Comparison of ENCODE assay signal across 9 cellular contexts in the genomic region with DNA sequence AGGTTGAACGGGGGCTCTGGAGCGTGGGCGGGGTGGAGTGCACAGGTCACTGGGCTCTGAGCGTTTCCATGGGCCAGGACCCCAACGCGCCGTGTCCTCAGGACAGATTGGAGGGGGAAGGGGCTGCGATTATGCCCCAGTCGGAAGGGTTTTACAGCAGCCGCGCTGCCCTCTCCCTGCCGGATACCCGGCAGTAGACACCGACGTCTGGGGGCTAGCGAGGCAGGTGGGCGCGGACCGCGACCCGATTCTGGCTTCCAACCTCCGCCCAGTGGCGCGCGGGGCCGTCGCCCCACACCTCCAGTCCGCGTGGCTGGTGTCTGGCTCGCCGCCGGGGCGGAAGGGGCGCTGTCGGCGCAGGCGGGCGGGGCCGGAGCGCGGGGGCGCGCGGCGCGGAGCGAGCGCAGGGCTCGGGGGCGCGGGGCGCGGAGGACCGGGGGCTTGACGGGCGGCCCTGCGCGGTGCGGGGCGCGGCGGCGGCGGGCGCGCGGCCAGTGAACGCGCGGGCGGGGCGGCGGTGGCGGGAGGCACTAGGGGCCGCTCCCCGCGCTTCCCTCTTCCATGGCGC. TPM values are rescaled to one million over a fixed set of nuclear protein-coding genes. Genes with fewer than 3 reads are reported as not detected.
A peak's percentile ranks its signal among the peaks of the same experiment; 100 is the strongest.
DNase-seq lines count a peak whose midpoint lies in the region; ATAC-seq and TF ChIP-seq lines count a peak whose summit lies in the region.
"Had no signal": no experiment of that assay in that cellular context is flagged by ENCODE, and none has a peak within 500 bp of the region (broad histone marks: within the 10 kb centered on the region; RNA-seq: fewer than 3 reads in every experiment).

No MANE protein-coding gene starts in this region.

- no peaks in the 10 kb centered on the region for H3K36me3 Mint-ChIP-seq in activated naive CD8-positive, alpha-beta T cell
- no peaks in the 10 kb centered on the region for H3K36me3 Mint-ChIP-seq in activated naive CD8-positive, alpha-beta T cell treated with anti-CD3 and anti-CD28 coated beads, Interleukin-2, amount 50 U/mL, for 24 hours (ENCODE audit: low read depth)
- H3K36me3 Mint-ChIP-seq: immature natural killer cell had no signal

- H3K27ac Mint-ChIP-seq in activated naive CD8-positive, alpha-beta T cell: no peak overlapping the region
- H3K27ac Mint-ChIP-seq in activated naive CD8-positive, alpha-beta T cell treated with anti-CD3 and anti-CD28 coated beads, Interleukin-2, amount 50 U/mL, for 24 hours: no peak overlapping the region
- H3K27ac Mint-ChIP-seq: immature natural killer cell had no signal

- H3K9me3 Mint-ChIP-seq in activated naive CD8-positive, alpha-beta T cell (ENCODE audit: low read depth): no peaks in the 10 kb centered on the region
- no peaks in the 10 kb centered on the region for H3K9me3 Mint-ChIP-seq in activated naive CD8-positive, alpha-beta T cell treated with anti-CD3 and anti-CD28 coated beads, Interleukin-2, amount 50 U/mL, for 24 hours
- H3K9me3 Mint-ChIP-seq: immature natural killer cell had no signal

- peak overlapping the region; percentile 64 for H3K4me3 ChIP-seq in WERI-Rb-1 (ENCODE audit: low read depth, low read length)
- peak overlapping the region; percentile 50 for H3K4me3 ChIP-seq in iPS-18a (ENCODE audit: low read length)
- H3K4me3 ChIP-seq in thymus (ENCODE audit: low read length): peak overlapping the region; percentile 28

- TF ChIP-seq CTCF in WERI-Rb-1 (IDR thresholded peaks at IDR 0.05; ENCODE audit: low read depth, low read length): peak; percentile 44

- under 1% methylated on average over 77 of the region's 78 CpGs for WGBS in thymus

- H3K36me3 ChIP-seq in WERI-Rb-1 (peaks cover 8% of the 10 kb centered on the region; the same call in 1 of the 2 replicates), iPS-18a (ENCODE audit: control insufficient read depth, low read depth, low read length) (no peaks in the 10 kb centered on the region), thymus (ENCODE audit: control insufficient read depth, insufficient read depth) (no peaks in the 10 kb centered on the region)

- H3K9ac ChIP-seq in iPS-18a (ENCODE audit: low read length): no peak overlapping the region

- no peaks in the 10 kb centered on the region for H3K9me3 ChIP-seq in WERI-Rb-1 (ENCODE audit: severe bottlenecking)
- no peaks in the 10 kb centered on the region for H3K9me3 ChIP-seq in iPS-18a (ENCODE audit: control insufficient read depth, low read depth, low read length)
- H3K9me3 ChIP-seq in thymus (ENCODE audit: control insufficient read depth): peaks cover 1% of the 10 kb centered on the region

- no peak for ATAC-seq in activated naive CD8-positive, alpha-beta T cell treated with anti-CD3 and anti-CD28 coated beads, Interleukin-2, amount 50 U/mL, for 24 hours
- ATAC-seq in GM18873 (IDR thresholded peaks at IDR 0.05; ENCODE audit: low FRiP score, unreplicated experiment): no peak

- no peaks in the 10 kb centered on the region for H3K27me3 ChIP-seq in WERI-Rb-1 (ENCODE audit: insufficient read depth, low read depth, severe bottlenecking)
- H3K27me3 ChIP-seq in iPS-18a (ENCODE audit: control insufficient read depth, insufficient read depth, low read length): peaks cover 33% of the 10 kb centered on the region
- peaks cover 75% of the 10 kb centered on the region for H3K27me3 ChIP-seq in thymus (ENCODE audit: control insufficient read depth, insufficient read depth)

- H3K4me3 Mint-ChIP-seq in activated naive CD8-positive, alpha-beta T cell: peak overlapping the region; percentile 42
- H3K4me3 Mint-ChIP-seq in activated naive CD8-positive, alpha-beta T cell treated with anti-CD3 and anti-CD28 coated beads, Interleukin-2, amount 50 U/mL, for 24 hours: no peak overlapping the region

- H3K27me3 Mint-ChIP-seq in activated naive CD8-positive, alpha-beta T cell: peaks cover 19% of the 10 kb centered on the region
- H3K27me3 Mint-ChIP-seq in activated naive CD8-positive, alpha-beta T cell treated with anti-CD3 and anti-CD28 coated beads, Interleukin-2, amount 50 U/mL, for 24 hours: peaks cover 43% of the 10 kb centered on the region

- peak overlapping the region; percentile 40; the same call in 1 of the 2 replicates for H3K27ac ChIP-seq in WERI-Rb-1
- H3K27ac ChIP-seq in iPS-18a (ENCODE audit: low read length): no peak overlapping the region
- H3K27ac ChIP-seq in thymus (ENCODE audit: low read depth): no peak overlapping the region

- no peak for DNase-seq in activated naive CD8-positive, alpha-beta T cell treated with anti-CD3 and anti-CD28 coated beads, Interleukin-2, amount 50 U/mL, for 24 hours
- DNase-seq in WERI-Rb-1 (peak; percentile 59), NCI-H526 treated with DMSO at 0.1 percent for 48 hours (lab: John Stamatoyannopoulos, UW) (no peak), 8988T (no peak)
- DNase-seq: immature natural killer cell had no signal

- H3K4me1 Mint-ChIP-seq in activated naive CD8-positive, alpha-beta T cell (ENCODE audit: low read depth): peaks cover 6% of the 10 kb centered on the region
- peaks cover 3% of the 10 kb centered on the region for H3K4me1 Mint-ChIP-seq in activated naive CD8-positive, alpha-beta T cell treated with anti-CD3 and anti-CD28 coated beads, Interleukin-2, amount 50 U/mL, for 24 hours

- peaks cover 26% of the 10 kb centered on the region for H3K4me1 ChIP-seq in iPS-18a (ENCODE audit: control insufficient read depth, low read depth, low read length)
- no peaks in the 10 kb centered on the region for H3K4me1 ChIP-seq in thymus (ENCODE audit: control insufficient read depth, insufficient read depth, low read length)

RNA-seq across cellular contexts. Expression of a gene that starts 2.4 kb away (rescaled TPM):
- 1.7 TPM for polyA plus RNA-seq in thymus
- polyA plus RNA-seq: immature natural killer cell had no signal

RNA-seq across cellular contexts. Expression of a gene that starts 50.5 kb away (rescaled TPM):
- polyA plus RNA-seq in thymus: 5.5 TPM
- polyA plus RNA-seq: immature natural killer cell had no signal
